In the genomic region with DNA sequence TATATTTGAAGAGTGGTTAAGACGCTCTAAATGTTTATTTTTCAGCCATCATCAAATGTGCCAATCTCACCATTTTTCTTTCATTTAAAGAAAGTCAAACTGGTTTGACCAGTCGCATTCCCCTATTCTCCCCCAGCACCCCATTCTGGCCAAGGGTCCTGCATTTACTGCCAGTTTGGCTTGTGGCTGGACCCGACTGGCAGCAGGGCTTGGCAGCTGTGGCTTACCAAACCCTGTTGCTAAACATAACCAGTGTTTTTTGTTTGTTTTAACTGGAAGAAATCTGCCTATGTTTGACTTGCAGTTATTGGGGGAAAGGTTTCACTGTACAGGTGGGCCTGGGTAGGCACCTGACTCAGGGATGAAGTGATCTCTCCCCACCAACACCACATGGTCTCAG, we compare ENCODE assay signal across 19 cellular contexts.
A peak's percentile ranks its signal among the peaks of the same experiment; 100 is the strongest.
DNase-seq lines count a peak whose midpoint lies in the region; ATAC-seq and TF ChIP-seq lines count a peak whose summit lies in the region.
"Had no signal": no experiment of that assay in that cellular context is flagged by ENCODE, and none has a peak within 500 bp of the region (broad histone marks: within the 10 kb centered on the region; RNA-seq: fewer than 3 reads in every experiment).

No MANE protein-coding gene starts in this region.

- no peak for TF ChIP-seq EP300 in stomach (IDR thresholded peaks at IDR 0.05)

- no peaks in the 10 kb centered on the region for H3K79me2 ChIP-seq in PC-3 (ENCODE audit: low read length)
- no peaks in the 10 kb centered on the region for H3K79me2 ChIP-seq in mesendoderm (ENCODE audit: control insufficient read depth, insufficient read depth, low read length)

- H3K4me3 ChIP-seq in PC-3 (ENCODE audit: low read length) = no peak overlapping the region
- H3K4me3 ChIP-seq in mesendoderm (ENCODE audit: low read length) = no peak overlapping the region
- H3K4me3 ChIP-seq in stomach = no peak overlapping the region
- H3K4me3 ChIP-seq: SJSA1 had no signal

- H4K8ac ChIP-seq in mesendoderm (ENCODE audit: low read depth, low read length) = no peak overlapping the region

- peak overlapping the region; percentile 22 for H3K56ac ChIP-seq in mesendoderm (ENCODE audit: low read length)

- H2BK120ac ChIP-seq in mesendoderm (ENCODE audit: low read depth, low read length) = no peak overlapping the region

- BruUV-seq in Calu3 (replicated peaks; lab: Mats Ljungman, UMichigan) (no TSS peak), PC-3 (replicated peaks; lab: Mats Ljungman, UMichigan) (no TSS peak)

- H2AFZ ChIP-seq in PC-3 (ENCODE audit: low read length) = 0 out of 2 replicates have a peak overlapping the region, but pooled peaks have one; percentile 39

- no peak for TF ChIP-seq CTCF in Calu3 (IDR thresholded peaks at IDR 0.05; ENCODE audit: unreplicated experiment)
- TF ChIP-seq CTCF in PC-3 (conservative IDR thresholded peaks at IDR 0.05; ENCODE audit: low read depth, low read length) = no peak
- no peak for TF ChIP-seq CTCF in stomach (IDR thresholded peaks at IDR 0.05)

- H3K4me1 ChIP-seq in PC-3 (ENCODE audit: insufficient read depth, low read length) = peaks cover 16% of the 10 kb centered on the region; the same call in 1 of the 2 replicates
- H3K4me1 ChIP-seq in mesendoderm (ENCODE audit: control insufficient read depth, low read depth, low read length) = no peaks in the 10 kb centered on the region
- peaks cover 0 to 10% (median 7%) of the 10 kb centered on the region in 4 donors for H3K4me1 ChIP-seq in stomach
- H3K4me1 ChIP-seq: Caco-2, SJSA1 had no signal

- DNase-seq in Calu3 (peak; percentile 52), PC-3 (peak; percentile 75), mesendoderm (no peak), stomach (peak; percentile 53), NOMO-1 treated with dmso at 0.1 percent for 144 hours (lab: John Stamatoyannopoulos, UW; ENCODE audit: unreplicated experiment) (no peak), DMS153 (lab: John Stamatoyannopoulos, UW) (no peak)
- DNase-seq: Caco-2; CD4-positive, alpha-beta memory T cell; EL; H7; NCI-H1105; NCI-H146; NCI-H2029; NCI-H2227 treated with DMSO at 0.1 percent for 48 hours; NCI-H510A; NCI-H748 treated with DMSO at 0.1 percent for 48 hours had no signal

- H3K79me1 ChIP-seq in mesendoderm (ENCODE audit: low read length) = no peaks in the 10 kb centered on the region

- no peaks in the 10 kb centered on the region for H3K36me3 ChIP-seq in PC-3 (ENCODE audit: low read depth, low read length)
- H3K36me3 ChIP-seq in mesendoderm (ENCODE audit: control insufficient read depth, insufficient read depth, low read length) = no peaks in the 10 kb centered on the region
- H3K36me3 ChIP-seq in stomach = no peaks in the 10 kb centered on the region
- H3K36me3 ChIP-seq: SJSA1 had no signal

- no CpG with 5 or more reads among the region's 3 CpGs for WGBS in mesendoderm (ENCODE audit: extremely low coverage, insufficient coverage, low lambda C conversion rate)
- WGBS in stomach, 5 donors = 27 to 62% (median 53%) methylated on average over 3 of the region's 3 CpGs

- H3K27ac Mint-ChIP-seq in Calu3 (ENCODE audit: unreplicated experiment) = peak overlapping the region; percentile 27
- H3K27ac Mint-ChIP-seq: CD4-positive, alpha-beta memory T cell had no signal

- POLR2A ChIA-PET in PC-3 (lab: Charles Lee; ENCODE audit: unreplicated experiment) = no interaction called here

- CTCF ChIA-PET in Calu3 (lab: Charles Lee) = no interaction called here
- CTCF ChIA-PET in PC-3 (lab: Charles Lee) = no interaction called here

- H3K18ac ChIP-seq in mesendoderm (ENCODE audit: low read length) = no peak overlapping the region

- H3K4me1 Mint-ChIP-seq in Calu3 (ENCODE audit: low read depth, unreplicated experiment) = peaks cover 14% of the 10 kb centered on the region
- H3K4me1 Mint-ChIP-seq: CD4-positive, alpha-beta memory T cell had no signal

- H3K27ac ChIP-seq in PC-3 (ENCODE audit: low read length) (peak overlapping the region; percentile 16; the same call in 1 of the 2 replicates), mesendoderm (ENCODE audit: low read depth, low read length) (no peak overlapping the region), stomach (peak overlapping the region; percentile 44 to 72 (median 60))
- H3K27ac ChIP-seq: SJSA1 had no signal

- H4K20me1 ChIP-seq in PC-3 (ENCODE audit: low read length) = no peaks in the 10 kb centered on the region

- no peak overlapping the region for H2AK5ac ChIP-seq in mesendoderm (ENCODE audit: low read length)

- TF ChIP-seq POLR2A in stomach (IDR thresholded peaks at IDR 0.05) = no peak

- H3K4ac ChIP-seq in mesendoderm (ENCODE audit: low read depth, low read length) = no peak overlapping the region

- no peaks in the 10 kb centered on the region for H3K9me2 ChIP-seq in PC-3 (replicated peaks; ENCODE audit: low read length)

- H3K27me3 ChIP-seq in PC-3 (ENCODE audit: low read length) = no peaks in the 10 kb centered on the region
- H3K27me3 ChIP-seq in mesendoderm (ENCODE audit: insufficient read depth, low read length, poor library complexity) = no peaks in the 10 kb centered on the region
- no peaks in the 10 kb centered on the region for H3K27me3 ChIP-seq in stomach
- H3K27me3 ChIP-seq: SJSA1 had no signal

- H4K5ac ChIP-seq in mesendoderm (ENCODE audit: low read length) = no peak overlapping the region

- H2BK15ac ChIP-seq in mesendoderm (replicated peaks; ENCODE audit: low read depth) = no peak overlapping the region

- no peaks in the 10 kb centered on the region for H3K9me3 Mint-ChIP-seq in Calu3 (ENCODE audit: low read depth, unreplicated experiment)

- peak overlapping the region; percentile 13 for H3K4me3 Mint-ChIP-seq in Calu3 (ENCODE audit: low read depth, unreplicated experiment)
- H3K4me3 Mint-ChIP-seq: CD4-positive, alpha-beta memory T cell had no signal

- H3K9me3 ChIP-seq in PC-3 (ENCODE audit: low read length) = no peaks in the 10 kb centered on the region
- H3K9me3 ChIP-seq in stomach = no peaks in the 10 kb centered on the region
- H3K9me3 ChIP-seq: Caco-2, SJSA1 had no signal

- H3K9ac ChIP-seq in PC-3 (ENCODE audit: low read length) (no peak overlapping the region), mesendoderm (ENCODE audit: low read length) (no peak overlapping the region)

- H3K4me2 ChIP-seq in PC-3 (ENCODE audit: low read length) (peak overlapping the region; percentile 29), mesendoderm (ENCODE audit: low read length) (no peak overlapping the region)

- H3K27me3 Mint-ChIP-seq in Calu3 (ENCODE audit: unreplicated experiment) = no peaks in the 10 kb centered on the region

- peaks cover 4% of the 10 kb centered on the region for H3K36me3 Mint-ChIP-seq in Calu3 (ENCODE audit: insufficient read depth, unreplicated experiment)
- H3K36me3 Mint-ChIP-seq: CD4-positive, alpha-beta memory T cell had no signal

- H3K23ac ChIP-seq in mesendoderm (ENCODE audit: low read length) = no peak overlapping the region

- no peak overlapping the region for H2BK5ac ChIP-seq in mesendoderm (ENCODE audit: low read length)

- intact Hi-C loops in Calu3 (cut with micrococcal nuclease; ENCODE audit: unreplicated experiment) = loop anchor here (10.0 kb wide), 1 partner anchor 65 kb away; no protein-coding TSS in a partner anchor
- intact Hi-C loops in PC-3 (cut with micrococcal nuclease) = no loop called here
- intact Hi-C loops in stomach (cut with DNase I; ENCODE audit: low total_unique reads) = no loop called here

- H3F3A ChIP-seq in PC-3 (ENCODE audit: low read length, unreplicated experiment) = no peaks in the 10 kb centered on the region

- ATAC-seq in PC-3 (peak; percentile 40), GM21529 (IDR thresholded peaks at IDR 0.05; ENCODE audit: unreplicated experiment) (no peak)
- ATAC-seq: Right ventricle myocardium inferior had no signal

Comparison
In these comparisons a context has a peak if more than half of its experiments do, and no peak if none do; other contexts are left out.
1. DNase-seq: peak in Calu3 (single experiment), PC-3 (single experiment) and stomach (single experiment); none in mesendoderm (single experiment), NOMO-1 treated with dmso at 0.1 percent for 144 hours (single experiment) and DMS153 (single experiment).